20 cellular contexts compared by ENCODE assay signal in genomic region chr2:239495175-239495574, GRCh38.
DNase-seq lines count a peak whose midpoint lies in the region; FAIRE-seq and TF ChIP-seq lines count a peak whose summit lies in the region.
"Had no signal": no experiment of that assay in that cellular context is flagged by ENCODE, and none has a peak within 500 bp of the region (broad histone marks: within the 10 kb centered on the region; RNA-seq: fewer than 3 reads in every experiment).

No MANE protein-coding gene starts in this region.

- H3K9me3 ChIP-seq in kidney (ENCODE audit: control insufficient read depth in 1 of 2, low read length in 2 of 2) (no peaks in the 10 kb centered on the region), neuronal stem cell (replicated peaks in 1 of 2; ENCODE audit: control insufficient read depth in 2 of 2, insufficient read depth in 1 of 2, low read depth in 1 of 2, low read length in 2 of 2) (peaks cover 0 to 8% of the 10 kb centered on the region in 2 donors), mesenchymal stem cell (ENCODE audit: control insufficient read depth, low read length) (peaks cover 3% of the 10 kb centered on the region)
- H3K9me3 ChIP-seq: HAP-1 had no signal

- no peak overlapping the region for H3K4ac ChIP-seq in neuronal stem cell (ENCODE audit: low read length)
- no peak overlapping the region for H3K4ac ChIP-seq in mesenchymal stem cell (ENCODE audit: low read depth in 1 of 2, low read length in 2 of 2)

- H3K4me3 ChIP-seq in kidney (ENCODE audit: low read length in 2 of 2) (no peak overlapping the region), neuronal stem cell (ENCODE audit: low read length in 2 of 2) (no peak overlapping the region), mesenchymal stem cell (ENCODE audit: insufficient read depth in 1 of 2, low read depth in 1 of 2, low read length in 2 of 2) (no peak overlapping the region)
- H3K4me3 ChIP-seq: GM23338, HAP-1 had no signal

- intact Hi-C loops in kidney (cut with DNase I) = no loop called here

- H2BK15ac ChIP-seq in neuronal stem cell (ENCODE audit: low read length) = peak overlapping the region; percentile 27
- H2BK15ac ChIP-seq in mesenchymal stem cell (ENCODE audit: low read depth, poor library complexity, severe bottlenecking) = no peak overlapping the region

- H3K36me3 Mint-ChIP-seq in brain (no peaks in the 10 kb centered on the region), nephron progenitor cell (ENCODE audit: low read depth) (no peaks in the 10 kb centered on the region)
- H3K36me3 Mint-ChIP-seq in activated T-cell treated with anti-CD3 and anti-CD28 coated beads, Interleukin-2, amount 50 U/mL, for 24 hours (ENCODE audit: low read depth) = no peaks in the 10 kb centered on the region
- H3K36me3 Mint-ChIP-seq: CD4-positive, alpha-beta memory T cell had no signal

- H3K9ac ChIP-seq in kidney (ENCODE audit: low read length in 2 of 2) = no peak overlapping the region
- no peak overlapping the region for H3K9ac ChIP-seq in neuronal stem cell (ENCODE audit: low read depth, low read length, poor library complexity)
- no peak overlapping the region for H3K9ac ChIP-seq in mesenchymal stem cell (ENCODE audit: low read length)

- H3K23ac ChIP-seq in neuronal stem cell (ENCODE audit: low read depth, low read length, poor library complexity) (no peak overlapping the region), mesenchymal stem cell (ENCODE audit: low read length in 2 of 2) (no peak overlapping the region)

- H3K9me3 Mint-ChIP-seq in brain (peaks cover 0 to 9% (median 4%) of the 10 kb centered on the region in 5 experiments), nephron progenitor cell (peaks cover 8% of the 10 kb centered on the region)
- H3K9me3 Mint-ChIP-seq in activated T-cell treated with anti-CD3 and anti-CD28 coated beads, Interleukin-2, amount 50 U/mL, for 24 hours = no peaks in the 10 kb centered on the region

- peak overlapping the region; percentile 39 for H3K18ac ChIP-seq in neuronal stem cell (ENCODE audit: low read length)
- H3K18ac ChIP-seq in mesenchymal stem cell (ENCODE audit: low read depth in 1 of 2, low read length in 2 of 2) = no peak overlapping the region

- H4K8ac ChIP-seq in neuronal stem cell (ENCODE audit: low read depth, low read length) (no peak overlapping the region), mesenchymal stem cell (ENCODE audit: low read length) (no peak overlapping the region)

- H2BK12ac ChIP-seq in neuronal stem cell (ENCODE audit: low read length) (no peak overlapping the region), mesenchymal stem cell (ENCODE audit: low read length in 2 of 2) (no peak overlapping the region)

- no CpG with 5 or more reads among the region's 4 CpGs for WGBS in neuronal stem cell (ENCODE audit: extremely low coverage in 2 of 2, insufficient read length in 2 of 2, insufficient replicate concordance in 1 of 2), 2 donors
- 83% methylated on average over 4 of the region's 4 CpGs for WGBS in mesenchymal stem cell

- H2BK120ac ChIP-seq in neuronal stem cell (ENCODE audit: low read depth, low read length) (no peak overlapping the region), mesenchymal stem cell (ENCODE audit: low read depth, low read length) (no peak overlapping the region)

- H3K27ac Mint-ChIP-seq in brain = peak overlapping the region; percentile 11 to 89 (median 55)
- H3K27ac Mint-ChIP-seq in nephron progenitor cell = peak overlapping the region; percentile 10
- H3K27ac Mint-ChIP-seq in activated T-cell treated with anti-CD3 and anti-CD28 coated beads, Interleukin-2, amount 50 U/mL, for 24 hours = no peak overlapping the region
- H3K27ac Mint-ChIP-seq: CD4-positive, alpha-beta memory T cell; GM23338; HFFc6 had no signal

- H3K4me1 Mint-ChIP-seq in brain (peaks cover 52% of the 10 kb centered on the region), nephron progenitor cell (peaks cover 37% of the 10 kb centered on the region)
- no peaks in the 10 kb centered on the region for H3K4me1 Mint-ChIP-seq in activated T-cell treated with anti-CD3 and anti-CD28 coated beads, Interleukin-2, amount 50 U/mL, for 24 hours (ENCODE audit: low read depth)
- H3K4me1 Mint-ChIP-seq: CD4-positive, alpha-beta memory T cell; GM23338 had no signal

- H4K91ac ChIP-seq in neuronal stem cell (ENCODE audit: low read depth, low read length, poor library complexity) = no peak overlapping the region
- H4K91ac ChIP-seq in mesenchymal stem cell (ENCODE audit: low read length) = no peak overlapping the region

- no peak for FAIRE-seq in kidney (lab: Jason Lieb, UNC)
- FAIRE-seq: GM12891, GM18507, H54 had no signal

- H3K27me3 Mint-ChIP-seq in brain (peaks cover 12% of the 10 kb centered on the region), nephron progenitor cell (ENCODE audit: low read depth, poor library complexity) (peaks cover 19% of the 10 kb centered on the region)
- peaks cover 13% of the 10 kb centered on the region for H3K27me3 Mint-ChIP-seq in activated T-cell treated with anti-CD3 and anti-CD28 coated beads, Interleukin-2, amount 50 U/mL, for 24 hours

- no peak overlapping the region for H2AFZ ChIP-seq in neuronal stem cell (ENCODE audit: low read length)
- no peak overlapping the region for H2AFZ ChIP-seq in mesenchymal stem cell (ENCODE audit: low read depth, low read length)
- H2AFZ ChIP-seq: GM23338 had no signal

- H3K27ac ChIP-seq in kidney (ENCODE audit: low read depth in 2 of 2, low read length in 2 of 2) = no peak overlapping the region
- no peak overlapping the region for H3K27ac ChIP-seq in neuronal stem cell (replicated peaks; ENCODE audit: low read length)
- no peak overlapping the region for H3K27ac ChIP-seq in mesenchymal stem cell (ENCODE audit: low read length, poor library complexity, severe bottlenecking)

- DNase-seq in kidney (peak; percentile 25), nephron progenitor cell (no peak), neuronal stem cell (ENCODE audit: low spot score) (no peak), NCI-H345 treated with DMSO at 0.1 percent for 48 hours (lab: John Stamatoyannopoulos, UW; ENCODE audit: unreplicated experiment) (no peak), mesenchymal stem cell (no peak)
- no peak for DNase-seq in activated T-cell treated with anti-CD3 and anti-CD28 coated beads, Interleukin-2, amount 50 U/mL, for 24 hours
- DNase-seq: C1 segment of cervical spinal cord; Calu3; CD4-positive, alpha-beta memory T cell; COR-L47; DMS53; DMS79 treated with DMSO at 0.1 percent for 48 hours; GF-D8; HFFc6 had no signal

- H3K4me3 Mint-ChIP-seq in brain = peak overlapping the region in 3 of 5 experiments; percentile 21 to 64 (median 29)
- no peak overlapping the region for H3K4me3 Mint-ChIP-seq in nephron progenitor cell
- no peak overlapping the region for H3K4me3 Mint-ChIP-seq in activated T-cell treated with anti-CD3 and anti-CD28 coated beads, Interleukin-2, amount 50 U/mL, for 24 hours
- H3K4me3 Mint-ChIP-seq: CD4-positive, alpha-beta memory T cell; GM23338; HFFc6 had no signal

- H2AK5ac ChIP-seq in neuronal stem cell (ENCODE audit: low read depth, low read length) (peak overlapping the region; percentile 17), mesenchymal stem cell (ENCODE audit: low read length, severe bottlenecking) (no peak overlapping the region)

- peaks cover 0 to 48% (median 0%) of the 10 kb centered on the region in 3 experiments for H3K27me3 ChIP-seq in neuronal stem cell (ENCODE audit: control insufficient read depth in 3 of 3, insufficient read depth in 3 of 3, low read depth in 1 of 3, low read length in 3 of 3)
- peaks cover 0 to 85% of the 10 kb centered on the region in 2 experiments for H3K27me3 ChIP-seq in mesenchymal stem cell (ENCODE audit: control insufficient read depth in 1 of 2, insufficient read depth in 1 of 2, low read length in 2 of 2)

- H3K14ac ChIP-seq in neuronal stem cell (ENCODE audit: low read length) (no peak overlapping the region), mesenchymal stem cell (ENCODE audit: low read length in 2 of 2) (no peak overlapping the region)

- TF ChIP-seq CTCF in brain (conservative IDR thresholded peaks at IDR 0.05) (no peak), kidney (IDR thresholded peaks at IDR 0.05; ENCODE audit: borderline replicate concordance, extremely low read depth, insufficient read depth) (no peak), nephron progenitor cell (IDR thresholded peaks at IDR 0.05) (no peak)

- H3K4me1 ChIP-seq in kidney (ENCODE audit: control insufficient read depth in 1 of 2, insufficient read depth in 1 of 2, low read depth in 1 of 2, low read length in 2 of 2) (no peaks in the 10 kb centered on the region), neuronal stem cell (ENCODE audit: control insufficient read depth in 2 of 2, insufficient read depth in 1 of 2, low read depth in 1 of 2, low read length in 2 of 2) (peaks cover 5 to 20% of the 10 kb centered on the region in 2 donors), mesenchymal stem cell (ENCODE audit: control insufficient read depth, insufficient read depth, low read depth, low read length) (no peaks in the 10 kb centered on the region)
- H3K4me1 ChIP-seq: HAP-1 had no signal

- H3K36me3 ChIP-seq in kidney (ENCODE audit: control insufficient read depth in 1 of 2, insufficient read depth in 2 of 2, low read length in 2 of 2) (no peaks in the 10 kb centered on the region), neuronal stem cell (replicated peaks in 1 of 2; ENCODE audit: control insufficient read depth in 2 of 2, insufficient read depth in 2 of 2, low read length in 2 of 2) (no peaks in the 10 kb centered on the region), mesenchymal stem cell (ENCODE audit: control insufficient read depth in 1 of 2, insufficient read depth in 2 of 2, low read depth in 1 of 2, low read length in 2 of 2) (no peaks in the 10 kb centered on the region)
- H3K36me3 ChIP-seq: HAP-1 had no signal

- H3K79me1 ChIP-seq in neuronal stem cell (ENCODE audit: low read depth, low read length) (no peaks in the 10 kb centered on the region), mesenchymal stem cell (replicated peaks; ENCODE audit: low read length, poor library complexity, severe bottlenecking) (no peaks in the 10 kb centered on the region)

- H3K4me2 ChIP-seq in neuronal stem cell (ENCODE audit: insufficient read depth, low read length, poor library complexity, severe bottlenecking) (no peak overlapping the region), mesenchymal stem cell (ENCODE audit: low read length, poor library complexity, severe bottlenecking) (no peak overlapping the region)
- H3K4me2 ChIP-seq: GM23338 had no signal

- H2BK5ac ChIP-seq in neuronal stem cell (ENCODE audit: low read length) = no peak overlapping the region
- H2BK5ac ChIP-seq in mesenchymal stem cell (ENCODE audit: low read depth, low read length, poor library complexity, severe bottlenecking) = no peak overlapping the region

Comparison
In these comparisons a context has a peak if more than half of its experiments do, and no peak if none do; other contexts are left out.
1. H3K4me3 Mint-ChIP-seq: peak in brain (3 of 5); none in nephron progenitor cell (single experiment) and activated T-cell treated with anti-CD3 and anti-CD28 coated beads, Interleukin-2, amount 50 U/mL, for 24 hours (single experiment).